ENCODE assay signal across 34 cellular contexts in the genomic region with DNA sequence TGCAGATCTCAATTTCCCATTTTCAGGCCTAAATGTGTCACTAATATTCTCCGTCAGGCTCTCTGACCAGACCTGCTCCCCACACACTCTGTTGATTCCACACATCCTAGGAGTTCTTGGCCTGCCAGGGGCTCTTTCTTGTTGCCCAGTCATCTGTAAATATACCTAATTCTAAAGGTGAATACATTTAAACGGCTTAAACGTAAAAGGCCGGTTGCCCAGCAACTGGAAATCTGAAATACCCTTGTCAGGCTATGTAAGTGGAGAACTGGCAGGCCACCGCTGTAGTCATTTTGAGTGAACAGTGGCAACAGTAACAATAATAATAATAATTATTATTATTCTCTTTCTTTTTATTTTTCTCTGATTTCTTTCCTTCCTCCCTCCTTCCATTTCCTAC.
"Had no signal": no experiment of that assay in that cellular context is flagged by ENCODE, and none has a peak within 500 bp of the region (broad histone marks: within the 10 kb centered on the region; RNA-seq: fewer than 3 reads in every experiment).

No MANE protein-coding gene starts in this region.

- H3K9me3 ChIP-seq: adrenal gland, body of pancreas, esophagus squamous epithelium, heart right ventricle, left lung, neutrophil, ovary, prostate gland, thoracic aorta had no signal

- H3K27me3 ChIP-seq: adrenal gland, body of pancreas, left lung, neutrophil, ovary had no signal

- H3K27ac ChIP-seq: adrenal gland, body of pancreas, epithelial cell of prostate, esophagus squamous epithelium, heart right ventricle, left lung, neutrophil, ovary, prostate gland, skin epidermis, thoracic aorta, VCaP had no signal

- ATAC-seq: activated CD4-positive, CD25-positive, alpha-beta regulatory T cell treated with anti-CD3 and anti-CD28 coated beads, Interleukin-2, amount 50 U/mL, for 24 hours; body of pancreas; heart right ventricle; left lung; natural killer cell; sciatic nerve; stimulated activated naive CD8-positive, alpha-beta T cell treated with anti-CD3 and anti-CD28 coated beads, Interleukin-15, Interleukin-2, amounts not matched to agents 100 U/mL and 50 U/mL, for 24 hours had no signal

- H3K4me1 ChIP-seq: adrenal gland, body of pancreas, esophagus squamous epithelium, heart right ventricle, left lung, prostate gland had no signal

- DNase-seq: activated CD4-positive, alpha-beta memory T cell treated with anti-CD3 and anti-CD28 coated beads for 36 hours; activated CD4-positive, alpha-beta T cell treated with anti-CD3 and anti-CD28 coated beads, Interleukin-2, amount 10 ng/mL, durations not matched to agents 24 days and 14 days; activated CD8-positive, alpha-beta memory T cell treated with anti-CD3 and anti-CD28 coated beads, Interleukin-2, amount 50 U/mL, for 4 hours; activated effector memory CD4-positive, alpha-beta T cell treated with anti-CD3 and anti-CD28 coated beads, Interleukin-2, amount 50 U/mL, for 16 hours; activated naive CD4-positive, alpha-beta T cell treated with anti-CD3 and anti-CD28 coated beads for 36 hours; activated naive CD8-positive, alpha-beta T cell treated with anti-CD3 and anti-CD28 coated beads for 36 hours; activated T-cell treated with anti-CD3 and anti-CD28 coated beads, Interleukin-2, amount 50 U/mL, for 1 hour; adrenal gland; aorta; body of pancreas; effector CD8-positive, alpha-beta T cell; esophagus squamous epithelium; foreskin melanocyte; heart right ventricle; kidney glomerular epithelial cell; left lung; mesendoderm; natural killer cell; ovary; retina; stimulated activated CD4-positive, alpha-beta T cell treated with anti-CD3 and anti-CD28 coated beads, Interleukin-12 subunit alpha, Interleukin-12 subunit beta, amount 100 ng/mL, for 4 hours; stimulated activated CD4-positive, alpha-beta T cell treated with anti-CD3 and anti-CD28 coated beads, Interleukin-4, amount 100 ng/mL, for 1 hour; stimulated activated naive CD8-positive, alpha-beta T cell treated with anti-CD3 and anti-CD28 coated beads, Interleukin-15, Interleukin-2, amounts not matched to agents 100 U/mL and 50 U/mL, for 24 hours; T-helper 9 cell; trophoblast cell had no signal

- H3K36me3 ChIP-seq: adrenal gland, esophagus squamous epithelium, heart right ventricle, left lung, neutrophil, ovary, prostate gland, thoracic aorta had no signal

- H3K4me3 ChIP-seq: adrenal gland, body of pancreas, esophagus squamous epithelium, heart right ventricle, left lung, lung, ovary, prostate gland, skin epidermis, thoracic aorta had no signal
